Comparison of ENCODE assay signal across 1 cellular context in the genomic region with DNA sequence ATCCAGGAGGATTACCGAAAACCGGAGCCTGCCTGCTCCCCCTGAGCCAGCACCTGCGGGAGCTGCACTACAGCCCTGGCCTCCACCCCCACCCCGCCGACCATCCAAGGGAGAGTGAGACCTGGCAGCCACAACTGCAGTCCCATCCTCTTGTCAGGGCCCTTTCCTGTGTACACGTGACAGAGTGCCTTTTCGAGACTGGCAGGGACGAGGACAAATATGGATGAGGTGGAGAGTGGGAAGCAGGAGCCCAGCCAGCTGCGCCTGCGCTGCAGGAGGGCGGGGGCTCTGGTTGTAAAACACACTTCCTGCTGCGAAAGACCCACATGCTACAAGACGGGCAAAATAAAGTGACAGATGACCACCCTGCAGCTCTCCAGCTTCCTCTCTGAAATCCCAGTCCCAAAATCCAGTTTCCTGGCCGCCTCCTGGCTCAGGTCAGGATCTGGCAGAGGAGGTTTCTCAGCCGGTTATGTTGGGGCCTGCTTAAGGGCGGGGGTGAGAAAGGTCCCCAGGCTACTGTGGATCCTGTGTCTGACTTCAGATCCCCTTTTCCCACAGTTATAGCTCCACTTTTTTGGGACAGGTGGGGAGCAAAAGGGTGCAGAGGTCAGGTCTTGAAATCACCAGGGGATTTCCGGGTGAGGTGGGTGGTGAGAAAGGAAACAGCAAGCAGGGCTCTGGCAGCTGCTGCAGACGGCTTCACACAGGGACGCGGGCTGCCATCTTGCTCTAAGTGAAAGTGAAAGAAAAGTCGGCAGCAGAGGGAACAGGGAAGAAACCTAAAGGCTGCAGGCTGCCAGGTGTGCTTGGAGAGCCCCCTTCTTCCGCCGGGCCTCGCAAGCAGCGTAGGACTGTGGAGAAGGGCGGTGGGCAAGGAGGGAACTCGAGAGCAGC.
TF ChIP-seq lines count a peak whose summit lies in the region.

A gene with protein sequence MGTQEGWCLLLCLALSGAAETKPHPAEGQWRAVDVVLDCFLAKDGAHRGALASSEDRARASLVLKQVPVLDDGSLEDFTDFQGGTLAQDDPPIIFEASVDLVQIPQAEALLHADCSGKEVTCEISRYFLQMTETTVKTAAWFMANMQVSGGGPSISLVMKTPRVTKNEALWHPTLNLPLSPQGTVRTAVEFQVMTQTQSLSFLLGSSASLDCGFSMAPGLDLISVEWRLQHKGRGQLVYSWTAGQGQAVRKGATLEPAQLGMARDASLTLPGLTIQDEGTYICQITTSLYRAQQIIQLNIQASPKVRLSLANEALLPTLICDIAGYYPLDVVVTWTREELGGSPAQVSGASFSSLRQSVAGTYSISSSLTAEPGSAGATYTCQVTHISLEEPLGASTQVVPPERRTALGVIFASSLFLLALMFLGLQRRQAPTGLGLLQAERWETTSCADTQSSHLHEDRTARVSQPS (plus strand): TSS at position 695 of the 897 bp plus-strand sequence. CDS start 207 bp downstream, outside the sequence.

TF ChIP-seq in GM12878, 131 proteins besides CTCF, POLR2A, EP300 and RAD21 (continued from another document):
- TF ChIP-seq, protein P1, sequence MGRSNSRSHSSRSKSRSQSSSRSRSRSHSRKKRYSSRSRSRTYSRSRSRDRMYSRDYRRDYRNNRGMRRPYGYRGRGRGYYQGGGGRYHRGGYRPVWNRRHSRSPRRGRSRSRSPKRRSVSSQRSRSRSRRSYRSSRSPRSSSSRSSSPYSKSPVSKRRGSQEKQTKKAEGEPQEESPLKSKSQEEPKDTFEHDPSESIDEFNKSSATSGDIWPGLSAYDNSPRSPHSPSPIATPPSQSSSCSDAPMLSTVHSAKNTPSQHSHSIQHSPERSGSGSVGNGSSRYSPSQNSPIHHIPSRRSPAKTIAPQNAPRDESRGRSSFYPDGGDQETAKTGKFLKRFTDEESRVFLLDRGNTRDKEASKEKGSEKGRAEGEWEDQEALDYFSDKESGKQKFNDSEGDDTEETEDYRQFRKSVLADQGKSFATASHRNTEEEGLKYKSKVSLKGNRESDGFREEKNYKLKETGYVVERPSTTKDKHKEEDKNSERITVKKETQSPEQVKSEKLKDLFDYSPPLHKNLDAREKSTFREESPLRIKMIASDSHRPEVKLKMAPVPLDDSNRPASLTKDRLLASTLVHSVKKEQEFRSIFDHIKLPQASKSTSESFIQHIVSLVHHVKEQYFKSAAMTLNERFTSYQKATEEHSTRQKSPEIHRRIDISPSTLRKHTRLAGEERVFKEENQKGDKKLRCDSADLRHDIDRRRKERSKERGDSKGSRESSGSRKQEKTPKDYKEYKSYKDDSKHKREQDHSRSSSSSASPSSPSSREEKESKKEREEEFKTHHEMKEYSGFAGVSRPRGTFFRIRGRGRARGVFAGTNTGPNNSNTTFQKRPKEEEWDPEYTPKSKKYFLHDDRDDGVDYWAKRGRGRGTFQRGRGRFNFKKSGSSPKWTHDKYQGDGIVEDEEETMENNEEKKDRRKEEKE (IDR thresholded peaks at IDR 0.05) = no peak
- TF ChIP-seq SRF (IDR thresholded peaks at IDR 0.05; ENCODE audit: low read depth in 2 of 2, low read length in 2 of 2) = 0 out of 4 replicates have a peak, but pooled peaks of 1 of the 2 experiments have one; percentile 13
- peak; percentile 46; the same call in 1 of the 2 replicates for TF ChIP-seq MEF2A (IDR thresholded peaks at IDR 0.05; ENCODE audit: insufficient read depth, low read depth, low read length)
- TF ChIP-seq CHD2 (IDR thresholded peaks at IDR 0.05; ENCODE audit: borderline replicate concordance, low read depth, low read length) = 0 out of 2 replicates have a peak, but pooled peaks have one; percentile 19
- no peak; the same call in 1 of the 2 replicates for TF ChIP-seq SMC3 (IDR thresholded peaks at IDR 0.05; ENCODE audit: borderline replicate concordance, low read length)
- TF ChIP-seq, protein P2, sequence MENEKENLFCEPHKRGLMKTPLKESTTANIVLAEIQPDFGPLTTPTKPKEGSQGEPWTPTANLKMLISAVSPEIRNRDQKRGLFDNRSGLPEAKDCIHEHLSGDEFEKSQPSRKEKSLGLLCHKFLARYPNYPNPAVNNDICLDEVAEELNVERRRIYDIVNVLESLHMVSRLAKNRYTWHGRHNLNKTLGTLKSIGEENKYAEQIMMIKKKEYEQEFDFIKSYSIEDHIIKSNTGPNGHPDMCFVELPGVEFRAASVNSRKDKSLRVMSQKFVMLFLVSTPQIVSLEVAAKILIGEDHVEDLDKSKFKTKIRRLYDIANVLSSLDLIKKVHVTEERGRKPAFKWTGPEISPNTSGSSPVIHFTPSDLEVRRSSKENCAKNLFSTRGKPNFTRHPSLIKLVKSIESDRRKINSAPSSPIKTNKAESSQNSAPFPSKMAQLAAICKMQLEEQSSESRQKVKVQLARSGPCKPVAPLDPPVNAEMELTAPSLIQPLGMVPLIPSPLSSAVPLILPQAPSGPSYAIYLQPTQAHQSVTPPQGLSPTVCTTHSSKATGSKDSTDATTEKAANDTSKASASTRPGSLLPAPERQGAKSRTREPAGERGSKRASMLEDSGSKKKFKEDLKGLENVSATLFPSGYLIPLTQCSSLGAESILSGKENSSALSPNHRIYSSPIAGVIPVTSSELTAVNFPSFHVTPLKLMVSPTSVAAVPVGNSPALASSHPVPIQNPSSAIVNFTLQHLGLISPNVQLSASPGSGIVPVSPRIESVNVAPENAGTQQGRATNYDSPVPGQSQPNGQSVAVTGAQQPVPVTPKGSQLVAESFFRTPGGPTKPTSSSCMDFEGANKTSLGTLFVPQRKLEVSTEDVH (IDR thresholded peaks at IDR 0.05; ENCODE audit: low read depth, partially characterized antibody) = peak; percentile 32
- TF ChIP-seq HDAC2 (IDR thresholded peaks at IDR 0.05) = no peak
- TF ChIP-seq, protein P3, sequence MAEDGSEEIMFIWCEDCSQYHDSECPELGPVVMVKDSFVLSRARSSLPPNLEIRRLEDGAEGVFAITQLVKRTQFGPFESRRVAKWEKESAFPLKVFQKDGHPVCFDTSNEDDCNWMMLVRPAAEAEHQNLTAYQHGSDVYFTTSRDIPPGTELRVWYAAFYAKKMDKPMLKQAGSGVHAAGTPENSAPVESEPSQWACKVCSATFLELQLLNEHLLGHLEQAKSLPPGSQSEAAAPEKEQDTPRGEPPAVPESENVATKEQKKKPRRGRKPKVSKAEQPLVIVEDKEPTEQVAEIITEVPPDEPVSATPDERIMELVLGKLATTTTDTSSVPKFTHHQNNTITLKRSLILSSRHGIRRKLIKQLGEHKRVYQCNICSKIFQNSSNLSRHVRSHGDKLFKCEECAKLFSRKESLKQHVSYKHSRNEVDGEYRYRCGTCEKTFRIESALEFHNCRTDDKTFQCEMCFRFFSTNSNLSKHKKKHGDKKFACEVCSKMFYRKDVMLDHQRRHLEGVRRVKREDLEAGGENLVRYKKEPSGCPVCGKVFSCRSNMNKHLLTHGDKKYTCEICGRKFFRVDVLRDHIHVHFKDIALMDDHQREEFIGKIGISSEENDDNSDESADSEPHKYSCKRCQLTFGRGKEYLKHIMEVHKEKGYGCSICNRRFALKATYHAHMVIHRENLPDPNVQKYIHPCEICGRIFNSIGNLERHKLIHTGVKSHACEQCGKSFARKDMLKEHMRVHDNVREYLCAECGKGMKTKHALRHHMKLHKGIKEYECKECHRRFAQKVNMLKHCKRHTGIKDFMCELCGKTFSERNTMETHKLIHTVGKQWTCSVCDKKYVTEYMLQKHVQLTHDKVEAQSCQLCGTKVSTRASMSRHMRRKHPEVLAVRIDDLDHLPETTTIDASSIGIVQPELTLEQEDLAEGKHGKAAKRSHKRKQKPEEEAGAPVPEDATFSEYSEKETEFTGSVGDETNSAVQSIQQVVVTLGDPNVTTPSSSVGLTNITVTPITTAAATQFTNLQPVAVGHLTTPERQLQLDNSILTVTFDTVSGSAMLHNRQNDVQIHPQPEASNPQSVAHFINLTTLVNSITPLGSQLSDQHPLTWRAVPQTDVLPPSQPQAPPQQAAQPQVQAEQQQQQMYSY (CRISPR knock-in tag; IDR thresholded peaks at IDR 0.05) = no peak
- TF ChIP-seq FOXK2 (IDR thresholded peaks at IDR 0.05) = no peak
- TF ChIP-seq, protein P4, sequence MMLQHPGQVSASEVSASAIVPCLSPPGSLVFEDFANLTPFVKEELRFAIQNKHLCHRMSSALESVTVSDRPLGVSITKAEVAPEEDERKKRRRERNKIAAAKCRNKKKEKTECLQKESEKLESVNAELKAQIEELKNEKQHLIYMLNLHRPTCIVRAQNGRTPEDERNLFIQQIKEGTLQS (IDR thresholded peaks at IDR 0.05; ENCODE audit: borderline replicate concordance, extremely low read depth, low read depth, low read length) = no peak
- TF ChIP-seq GATAD2B (conservative IDR thresholded peaks at IDR 0.05; ENCODE audit: low read depth) = peak; percentile 26; the same call in 1 of the 2 replicates
- TF ChIP-seq IRF4 (IDR thresholded peaks at IDR 0.05; ENCODE audit: low read depth, low read length) = no peak
- TF ChIP-seq, protein P5, sequence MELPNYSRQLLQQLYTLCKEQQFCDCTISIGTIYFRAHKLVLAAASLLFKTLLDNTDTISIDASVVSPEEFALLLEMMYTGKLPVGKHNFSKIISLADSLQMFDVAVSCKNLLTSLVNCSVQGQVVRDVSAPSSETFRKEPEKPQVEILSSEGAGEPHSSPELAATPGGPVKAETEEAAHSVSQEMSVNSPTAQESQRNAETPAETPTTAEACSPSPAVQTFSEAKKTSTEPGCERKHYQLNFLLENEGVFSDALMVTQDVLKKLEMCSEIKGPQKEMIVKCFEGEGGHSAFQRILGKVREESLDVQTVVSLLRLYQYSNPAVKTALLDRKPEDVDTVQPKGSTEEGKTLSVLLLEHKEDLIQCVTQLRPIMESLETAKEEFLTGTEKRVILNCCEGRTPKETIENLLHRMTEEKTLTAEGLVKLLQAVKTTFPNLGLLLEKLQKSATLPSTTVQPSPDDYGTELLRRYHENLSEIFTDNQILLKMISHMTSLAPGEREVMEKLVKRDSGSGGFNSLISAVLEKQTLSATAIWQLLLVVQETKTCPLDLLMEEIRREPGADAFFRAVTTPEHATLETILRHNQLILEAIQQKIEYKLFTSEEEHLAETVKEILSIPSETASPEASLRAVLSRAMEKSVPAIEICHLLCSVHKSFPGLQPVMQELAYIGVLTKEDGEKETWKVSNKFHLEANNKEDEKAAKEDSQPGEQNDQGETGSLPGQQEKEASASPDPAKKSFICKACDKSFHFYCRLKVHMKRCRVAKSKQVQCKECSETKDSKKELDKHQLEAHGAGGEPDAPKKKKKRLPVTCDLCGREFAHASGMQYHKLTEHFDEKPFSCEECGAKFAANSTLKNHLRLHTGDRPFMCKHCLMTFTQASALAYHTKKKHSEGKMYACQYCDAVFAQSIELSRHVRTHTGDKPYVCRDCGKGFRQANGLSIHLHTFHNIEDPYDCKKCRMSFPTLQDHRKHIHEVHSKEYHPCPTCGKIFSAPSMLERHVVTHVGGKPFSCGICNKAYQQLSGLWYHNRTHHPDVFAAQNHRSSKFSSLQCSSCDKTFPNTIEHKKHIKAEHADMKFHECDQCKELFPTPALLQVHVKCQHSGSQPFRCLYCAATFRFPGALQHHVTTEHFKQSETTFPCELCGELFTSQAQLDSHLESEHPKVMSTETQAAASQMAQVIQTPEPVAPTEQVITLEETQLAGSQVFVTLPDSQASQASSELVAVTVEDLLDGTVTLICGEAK (IDR thresholded peaks at IDR 0.05; ENCODE audit: borderline replicate concordance) = 0 out of 2 replicates have a peak, but pooled peaks have one; percentile 45
- no peak for TF ChIP-seq KDM1A (IDR thresholded peaks at IDR 0.05; ENCODE audit: borderline replicate concordance)
